7 cellular contexts compared by ENCODE assay signal in the genomic region with DNA sequence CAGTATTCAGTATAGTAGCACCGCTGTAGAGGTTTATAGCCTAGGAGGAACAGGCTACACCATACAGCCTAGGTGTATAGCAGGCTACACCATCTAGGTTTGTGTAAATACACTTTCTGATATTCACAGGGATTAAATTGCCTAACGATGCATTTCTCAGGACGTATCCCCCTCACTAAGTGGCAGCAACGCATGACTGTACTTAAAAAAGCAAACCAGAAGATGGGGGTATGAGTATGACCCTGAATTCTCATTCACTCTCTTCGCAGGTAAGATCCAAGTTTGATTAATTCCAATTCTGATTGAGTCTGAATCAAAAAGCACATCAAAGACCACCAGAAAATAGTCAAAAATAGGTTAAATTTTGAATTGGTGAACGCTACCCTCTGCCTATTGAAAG. TPM values are rescaled to one million over a fixed set of nuclear protein-coding genes. Genes with fewer than 3 reads are reported as not detected.
DNase-seq lines count a peak whose midpoint lies in the region; ATAC-seq and TF ChIP-seq lines count a peak whose summit lies in the region.

No MANE protein-coding gene starts in this region.

- H3K9ac ChIP-seq in HCT116 (ENCODE audit: low read length) (peak overlapping the region; percentile 93), skeletal muscle satellite cell (ENCODE audit: low read depth, low read length) (peak overlapping the region; percentile 93)

- no peaks in the 10 kb centered on the region for H3K27me3 ChIP-seq in HCT116 (ENCODE audit: insufficient read depth, low read length)
- no peaks in the 10 kb centered on the region for H3K27me3 ChIP-seq in SJSA1 (replicated peaks)
- H3K27me3 ChIP-seq in skeletal muscle satellite cell (ENCODE audit: control insufficient read depth, insufficient read depth, low read length) = no peaks in the 10 kb centered on the region

- TF ChIP-seq POLR2A in HCT116 (IDR thresholded peaks at IDR 0.05; ENCODE audit: borderline replicate concordance, extremely low read depth, insufficient read depth, insufficient read length) = no peak

- POLR2A ChIA-PET in HCT116 (lab: Charles Lee) = no interaction called here

- H3K9me3 ChIP-seq in HCT116 (ENCODE audit: control insufficient read depth in 1 of 2, insufficient read depth in 1 of 2, low read depth in 1 of 2, low read length in 2 of 2) (no peaks in the 10 kb centered on the region), SJSA1 (replicated peaks) (no peaks in the 10 kb centered on the region), skeletal muscle satellite cell (replicated peaks; ENCODE audit: low read length) (no peaks in the 10 kb centered on the region)

- no TSS peak for BruUV-seq in HCT116 (replicated peaks; lab: Mats Ljungman, UMichigan)

- peak overlapping the region; percentile 24; the same call in 1 of the 2 replicates for H3K27ac ChIP-seq in HCT116 (ENCODE audit: low read depth, low read length)
- H3K27ac ChIP-seq in SJSA1 = peak overlapping the region; percentile 47; the same call in 1 of the 2 replicates

- H3K4me1 ChIP-seq in HCT116 (ENCODE audit: control insufficient read depth in 1 of 2, insufficient read depth in 2 of 2, low read length in 2 of 2) (peaks cover 0 to 9% of the 10 kb centered on the region in 2 experiments; a peak in 3 of 4 replicates), SJSA1 (replicated peaks) (peaks cover 11% of the 10 kb centered on the region), skeletal muscle satellite cell (ENCODE audit: control insufficient read depth, insufficient read depth, low read length) (peaks cover 19% of the 10 kb centered on the region)

- peaks cover 19 to 20% of the 10 kb centered on the region in 2 experiments; a peak in 3 of 4 replicates for H3K36me3 ChIP-seq in HCT116 (ENCODE audit: control insufficient read depth in 1 of 2, insufficient read depth in 2 of 2, low read length in 2 of 2)
- peaks cover 22% of the 10 kb centered on the region for H3K36me3 ChIP-seq in SJSA1
- peaks cover 16% of the 10 kb centered on the region for H3K36me3 ChIP-seq in skeletal muscle satellite cell (ENCODE audit: insufficient read depth, low read length)

- no peak for TF ChIP-seq RAD21 in HCT116 (IDR thresholded peaks at IDR 0.05; ENCODE audit: low read depth)

- TF ChIP-seq CTCF in HCT116 (IDR thresholded peaks at IDR 0.05 in 2 of 3, conservative IDR thresholded peaks at IDR 0.05 in 1 of 3; ENCODE audit: borderline replicate concordance in 1 of 3, insufficient read depth in 1 of 3, low read depth in 2 of 3, low read length in 2 of 3) (no peak), fibroblast of the aortic adventitia (IDR thresholded peaks at IDR 0.05; ENCODE audit: insufficient read depth, low read length) (no peak)

- no peak overlapping the region for H2AFZ ChIP-seq in HCT116 (ENCODE audit: low read depth, low read length, poor library complexity, severe bottlenecking)

- DNase-seq in HCT116 (ENCODE audit: low read depth, low spot score) = no peak
- DNase-seq in SJSA1 (ENCODE audit: low read depth in 1 of 2, low spot score in 2 of 2) = no peak
- DNase-seq in fibroblast of the aortic adventitia (ENCODE audit: low read depth) = peak; percentile 5
- no peak for DNase-seq in stimulated activated CD4-positive, alpha-beta T cell treated with anti-CD3 and anti-CD28 coated beads, Interleukin-2, amount 100 ng/mL, for 48 hours
- no peak for DNase-seq in AG08395 (ENCODE audit: low spot score)
- no peak for DNase-seq in hypothalamus (lab: John Stamatoyannopoulos, UW)

- CTCF ChIA-PET in HCT116 (lab: Charles Lee) = no interaction called here

- peak overlapping the region; percentile 87 to 91 for H3K4me3 ChIP-seq in HCT116 (replicated peaks in 1 of 2; ENCODE audit: low read depth in 1 of 2, low read length in 2 of 2)
- H3K4me3 ChIP-seq in SJSA1 = peak overlapping the region; percentile 64
- peak overlapping the region; percentile 98 for H3K4me3 ChIP-seq in fibroblast of the aortic adventitia (ENCODE audit: low read depth, low read length)
- H3K4me3 ChIP-seq in skeletal muscle satellite cell (ENCODE audit: low read length) = peak overlapping the region; percentile 100

- H4K20me1 ChIP-seq in HCT116 (ENCODE audit: insufficient read depth) = no peaks in the 10 kb centered on the region

- ATAC-seq in HCT116 = no peak

- RAD21 ChIA-PET in HCT116 (lab: Charles Lee; ENCODE audit: low non-redundant PET in 1 of 2, low total read pairs in 2 of 2, uncharacterized antibody in 2 of 2, unreplicated experiment in 2 of 2) = no interaction called here

- peaks cover 59% of the 10 kb centered on the region for H3K79me2 ChIP-seq in HCT116 (ENCODE audit: insufficient read depth, low read length)

- H3K4me2 ChIP-seq in HCT116 (ENCODE audit: low read length) (peak overlapping the region; percentile 81), skeletal muscle satellite cell (ENCODE audit: low read length) (peak overlapping the region; percentile 82)

- intact Hi-C loops in HCT116 (cut with micrococcal nuclease) = no loop called here

- H3K9me2 ChIP-seq in HCT116 (ENCODE audit: insufficient read depth) = no peaks in the 10 kb centered on the region

TF ChIP-seq in HCT116, 20 proteins besides CTCF, POLR2A, EP300 and RAD21:
- no peak for TF ChIP-seq YY1 (IDR thresholded peaks at IDR 0.05; ENCODE audit: extremely low read depth, insufficient replicate concordance, low read depth, low read length)
- TF ChIP-seq SP1 (IDR thresholded peaks at IDR 0.05; ENCODE audit: low read depth) = no peak
- no peak for TF ChIP-seq SIN3A (IDR thresholded peaks at IDR 0.05; ENCODE audit: low read depth)
- TF ChIP-seq, protein P1, sequence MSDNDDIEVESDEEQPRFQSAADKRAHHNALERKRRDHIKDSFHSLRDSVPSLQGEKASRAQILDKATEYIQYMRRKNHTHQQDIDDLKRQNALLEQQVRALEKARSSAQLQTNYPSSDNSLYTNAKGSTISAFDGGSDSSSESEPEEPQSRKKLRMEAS (IDR thresholded peaks at IDR 0.05) = no peak
- no peak for TF ChIP-seq ZBTB33 (IDR thresholded peaks at IDR 0.05; ENCODE audit: extremely low read depth, insufficient replicate concordance, low read length)
- TF ChIP-seq CEBPB (IDR thresholded peaks at IDR 0.05; ENCODE audit: low read depth) = no peak
- no peak for TF ChIP-seq EZH2 (IDR thresholded peaks at IDR 0.05)
- TF ChIP-seq ZFX (IDR thresholded peaks at IDR 0.05) = no peak
- TF ChIP-seq, protein P2, sequence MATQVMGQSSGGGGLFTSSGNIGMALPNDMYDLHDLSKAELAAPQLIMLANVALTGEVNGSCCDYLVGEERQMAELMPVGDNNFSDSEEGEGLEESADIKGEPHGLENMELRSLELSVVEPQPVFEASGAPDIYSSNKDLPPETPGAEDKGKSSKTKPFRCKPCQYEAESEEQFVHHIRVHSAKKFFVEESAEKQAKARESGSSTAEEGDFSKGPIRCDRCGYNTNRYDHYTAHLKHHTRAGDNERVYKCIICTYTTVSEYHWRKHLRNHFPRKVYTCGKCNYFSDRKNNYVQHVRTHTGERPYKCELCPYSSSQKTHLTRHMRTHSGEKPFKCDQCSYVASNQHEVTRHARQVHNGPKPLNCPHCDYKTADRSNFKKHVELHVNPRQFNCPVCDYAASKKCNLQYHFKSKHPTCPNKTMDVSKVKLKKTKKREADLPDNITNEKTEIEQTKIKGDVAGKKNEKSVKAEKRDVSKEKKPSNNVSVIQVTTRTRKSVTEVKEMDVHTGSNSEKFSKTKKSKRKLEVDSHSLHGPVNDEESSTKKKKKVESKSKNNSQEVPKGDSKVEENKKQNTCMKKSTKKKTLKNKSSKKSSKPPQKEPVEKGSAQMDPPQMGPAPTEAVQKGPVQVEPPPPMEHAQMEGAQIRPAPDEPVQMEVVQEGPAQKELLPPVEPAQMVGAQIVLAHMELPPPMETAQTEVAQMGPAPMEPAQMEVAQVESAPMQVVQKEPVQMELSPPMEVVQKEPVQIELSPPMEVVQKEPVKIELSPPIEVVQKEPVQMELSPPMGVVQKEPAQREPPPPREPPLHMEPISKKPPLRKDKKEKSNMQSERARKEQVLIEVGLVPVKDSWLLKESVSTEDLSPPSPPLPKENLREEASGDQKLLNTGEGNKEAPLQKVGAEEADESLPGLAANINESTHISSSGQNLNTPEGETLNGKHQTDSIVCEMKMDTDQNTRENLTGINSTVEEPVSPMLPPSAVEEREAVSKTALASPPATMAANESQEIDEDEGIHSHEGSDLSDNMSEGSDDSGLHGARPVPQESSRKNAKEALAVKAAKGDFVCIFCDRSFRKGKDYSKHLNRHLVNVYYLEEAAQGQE (IDR thresholded peaks at IDR 0.05; ENCODE audit: low read depth) = no peak
- no peak for TF ChIP-seq FOSL1 (IDR thresholded peaks at IDR 0.05; ENCODE audit: low read depth)
- no peak for TF ChIP-seq ELF1 (IDR thresholded peaks at IDR 0.05; ENCODE audit: borderline replicate concordance, low read depth)
- no peak for TF ChIP-seq JUND (IDR thresholded peaks at IDR 0.05)
TF ChIP-seq in HCT116: peak in this region for 0.

RNA-seq across cellular contexts. Expression of gene ORC5, which starts 1.0 kb away (rescaled TPM):
- total RNA-seq in HCT116 (2021; ENCODE audit: unreplicated experiment) (30.2 TPM), fibroblast of the aortic adventitia (ENCODE audit: low replicate concordance) (19.5 and 28.1 TPM in 2 replicates)
- 15.6 and 23.7 TPM in 2 replicates for polyA plus RNA-seq in HCT116 (2012)
- 37.4 and 41.5 TPM in 2 replicates for total RNA-seq in SJSA1 (2014; rRNA removed; shearing (Covaris generic))
- total RNA-seq in skeletal muscle satellite cell (2012; rRNA removed) = 30.8 and 32.2 TPM in 2 replicates
